ENCODE assay signal across 8 cellular contexts in genomic region chr3:134600685-134601502, GRCh38. TPM values are rescaled to one million over a fixed set of nuclear protein-coding genes. Genes with fewer than 3 reads are reported as not detected.
A peak's percentile ranks its signal among the peaks of the same experiment; 100 is the strongest.
DNase-seq lines count a peak whose midpoint lies in the region; ATAC-seq lines count a peak whose summit lies in the region.

No MANE protein-coding gene starts in this region.

- DNase-seq in D341Med (ENCODE audit: low spot score) (peak; percentile 94), Karpas-422 (peak; percentile 87), SHP77 treated with DMSO at 0.1 percent for 48 hours (lab: John Stamatoyannopoulos, UW) (peak; percentile 2), head of caudate nucleus (peak; percentile 49 to 90 (median 80)), posterior cingulate gyrus (peak; percentile 56 to 97 (median 80)), aorta (peak; percentile 65 to 89)
- DNase-seq in activated naive CD4-positive, alpha-beta T cell treated with anti-CD3 and anti-CD28 coated beads for 36 hours: peak; percentile 74

- 9 to 11% methylated on average over 32 of the region's 32 CpGs for WGBS in aorta, 2 donors

- H3K4me1 ChIP-seq in Karpas-422 (ENCODE audit: low read length) (no peaks in the 10 kb centered on the region), aorta (ENCODE audit: control insufficient read depth in 1 of 2, insufficient read depth in 2 of 2, low read length in 2 of 2) (no peaks in the 10 kb centered on the region)

- H3K27ac ChIP-seq in Karpas-422 (ENCODE audit: low read length) (no peak overlapping the region), aorta (ENCODE audit: low read depth in 1 of 2, low read length in 2 of 2) (no peak overlapping the region)

- no peak overlapping the region for H3K27ac Mint-ChIP-seq in activated naive CD4-positive, alpha-beta T cell treated with anti-CD3 and anti-CD28 coated beads for 36 hours

- no peak overlapping the region for H3K4me3 Mint-ChIP-seq in activated naive CD4-positive, alpha-beta T cell treated with anti-CD3 and anti-CD28 coated beads for 36 hours

- H3K9me3 Mint-ChIP-seq in activated naive CD4-positive, alpha-beta T cell treated with anti-CD3 and anti-CD28 coated beads for 36 hours: no peaks in the 10 kb centered on the region

- H3K9ac ChIP-seq in Karpas-422 (ENCODE audit: low read length): no peak overlapping the region

- CTCF ChIA-PET in activated naive CD4-positive, alpha-beta T cell treated with anti-CD3 and anti-CD28 coated beads for 36 hours (lab: Charles Lee): interaction anchor here (0.7 to 3.4 kb wide), 11 partner anchors 9 to 901 kb away, joined by 3 to 25 read pairs (median 4); no protein-coding TSS in a partner anchor

- H3K4me1 Mint-ChIP-seq in activated naive CD4-positive, alpha-beta T cell treated with anti-CD3 and anti-CD28 coated beads for 36 hours (ENCODE audit: low read depth): peaks cover 4% of the 10 kb centered on the region

- no peaks in the 10 kb centered on the region for H4K20me1 ChIP-seq in Karpas-422 (ENCODE audit: insufficient read depth, low read depth, low read length)

- H3K27me3 ChIP-seq in Karpas-422 (ENCODE audit: low read length) (no peaks in the 10 kb centered on the region), aorta (ENCODE audit: control insufficient read depth in 1 of 2, insufficient read depth in 2 of 2, low read length in 1 of 2) (no peaks in the 10 kb centered on the region)

- peak; percentile 66 for ATAC-seq in GM21423 (IDR thresholded peaks at IDR 0.05; ENCODE audit: unreplicated experiment)
- peak; percentile 75 for ATAC-seq in aorta (ENCODE audit: low FRiP score)

- peak overlapping the region; percentile 55 for H3K4me2 ChIP-seq in Karpas-422 (ENCODE audit: low read depth, low read length, poor library complexity, severe bottlenecking)

- H2AFZ ChIP-seq in Karpas-422 (ENCODE audit: low read length): no peak overlapping the region

- no peaks in the 10 kb centered on the region for H3K9me2 ChIP-seq in Karpas-422 (replicated peaks; ENCODE audit: insufficient read depth, low read length)

- intact Hi-C loops in activated naive CD4-positive, alpha-beta T cell treated with anti-CD3 and anti-CD28 coated beads for 36 hours (cut with micrococcal nuclease): loop anchor here (1.0 to 5.0 kb wide), 6 partner anchors 40 to 1441 kb away; no protein-coding TSS in a partner anchor
- intact Hi-C loops in head of caudate nucleus (cut with DNase I): loop anchor here (5.0 kb wide), 1 partner anchor 1296 kb away; no protein-coding TSS in a partner anchor
- intact Hi-C loops in posterior cingulate gyrus (cut with DNase I): loop anchor here (1.0 to 5.0 kb wide), 4 partner anchors 40 to 1294 kb away; partner anchors contain the start of gene EPHB1
- intact Hi-C loops in aorta (cut with DNase I): loop anchor here (5.0 to 10.0 kb wide), 5 partner anchors 41 to 1296 kb away; no protein-coding TSS in a partner anchor

- H3K36me3 ChIP-seq in Karpas-422 (ENCODE audit: insufficient read depth, low read length) (no peaks in the 10 kb centered on the region), aorta (ENCODE audit: control insufficient read depth in 1 of 2, insufficient read depth in 2 of 2, low read length in 1 of 2) (no peaks in the 10 kb centered on the region)

- H3K27me3 Mint-ChIP-seq in activated naive CD4-positive, alpha-beta T cell treated with anti-CD3 and anti-CD28 coated beads for 36 hours (ENCODE audit: low read depth): peaks cover 5% of the 10 kb centered on the region

- H3K9me3 ChIP-seq in Karpas-422 (ENCODE audit: low read length) (no peaks in the 10 kb centered on the region), aorta (ENCODE audit: control insufficient read depth, low read length) (no peaks in the 10 kb centered on the region)

- H3K36me3 Mint-ChIP-seq in activated naive CD4-positive, alpha-beta T cell treated with anti-CD3 and anti-CD28 coated beads for 36 hours (ENCODE audit: low read depth): no peaks in the 10 kb centered on the region

- H3K79me2 ChIP-seq in Karpas-422 (ENCODE audit: low read length): no peaks in the 10 kb centered on the region

- H3K4me3 ChIP-seq in Karpas-422 (ENCODE audit: low read length) (no peak overlapping the region), aorta (ENCODE audit: low read length in 2 of 2) (no peak overlapping the region)

RNA-seq across cellular contexts. Expression of gene KY, which starts 49.9 kb away (rescaled TPM):
- not detected in 2 replicates for total RNA-seq in Karpas-422 (2014; rRNA removed; shearing (Covaris generic); ENCODE audit: low replicate concordance)
- total RNA-seq in activated naive CD4-positive, alpha-beta T cell treated with anti-CD3 and anti-CD28 coated beads for 36 hours: not detected
- 1 to 10 TPM; 1.2 to 1.8 TPM for total RNA-seq in aorta
- polyA plus RNA-seq in aorta: under 1 TPM; 0.13 TPM

Comparison
In these comparisons a context has a peak if more than half of its experiments do, and no peak if none do; other contexts are left out.
1. DNase-seq: peak in every context shown above with its lines; median percentile 94 in D341Med; 87 in Karpas-422; 80 in head of caudate nucleus; 80 in posterior cingulate gyrus; 77 in aorta; 74 in activated naive CD4-positive, alpha-beta T cell treated with anti-CD3 and anti-CD28 coated beads for 36 hours; 2 in SHP77 treated with DMSO at 0.1 percent for 48 hours.